13 cellular contexts compared by ENCODE assay signal in the genomic region with DNA sequence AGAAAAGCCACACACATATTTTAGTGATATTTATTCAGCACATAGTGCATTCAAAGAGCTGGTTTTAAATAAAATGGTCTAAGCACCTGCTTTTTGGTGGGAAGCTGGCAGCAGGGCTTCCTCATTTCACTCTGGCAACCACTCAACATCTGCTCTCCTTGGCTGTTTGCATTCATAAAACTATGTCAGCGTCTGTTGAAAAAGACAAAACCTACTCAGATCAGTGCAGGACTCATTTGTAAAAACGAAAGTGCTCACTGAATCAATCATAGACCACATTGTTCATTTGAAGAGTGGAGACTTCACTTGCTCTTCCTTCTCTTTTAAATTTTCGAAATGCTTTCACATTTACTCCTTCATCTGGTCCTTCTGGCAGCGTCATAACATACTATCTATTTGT.
DNase-seq lines count a peak whose midpoint lies in the region; ATAC-seq, FAIRE-seq and TF ChIP-seq lines count a peak whose summit lies in the region.
"Had no signal": no experiment of that assay in that cellular context is flagged by ENCODE, and none has a peak within 500 bp of the region (broad histone marks: within the 10 kb centered on the region; RNA-seq: fewer than 3 reads in every experiment).

No MANE protein-coding gene starts in this region.

- H2AFZ ChIP-seq in osteoblast (ENCODE audit: low read length) = no peak overlapping the region

- H3K27me3 ChIP-seq in osteoblast (ENCODE audit: insufficient read depth, low read length) = no peaks in the 10 kb centered on the region
- no peaks in the 10 kb centered on the region for H3K27me3 ChIP-seq in right atrium auricular region
- H3K27me3 ChIP-seq in prostate gland (replicated peaks; ENCODE audit: insufficient read depth) = no peaks in the 10 kb centered on the region

- FAIRE-seq in GM12892 (lab: Jason Lieb, UNC) = peak; percentile 87

- H3K4me3 ChIP-seq in osteoblast (ENCODE audit: insufficient read depth, low read length) (no peak overlapping the region), right atrium auricular region (no peak overlapping the region), prostate gland (no peak overlapping the region)
- H3K4me3 ChIP-seq: SJCRH30, skin epidermis had no signal

- H3K4me2 ChIP-seq in osteoblast (ENCODE audit: insufficient read depth, low read length) = no peak overlapping the region

- no peaks in the 10 kb centered on the region for H3K9me3 ChIP-seq in osteoblast (ENCODE audit: low read depth, low read length)
- no peaks in the 10 kb centered on the region for H3K9me3 ChIP-seq in right atrium auricular region
- H3K9me3 ChIP-seq in prostate gland = no peaks in the 10 kb centered on the region
- H3K9me3 ChIP-seq: SJCRH30 had no signal

- TF ChIP-seq CTCF in osteoblast (IDR thresholded peaks at IDR 0.05; ENCODE audit: extremely low read depth, low read depth, low read length) (no peak), right atrium auricular region (IDR thresholded peaks at IDR 0.05) (no peak), prostate gland (IDR thresholded peaks at IDR 0.05) (no peak)

- H3K4me1 ChIP-seq in osteoblast (ENCODE audit: insufficient read depth, low read length) (no peaks in the 10 kb centered on the region), right atrium auricular region (no peaks in the 10 kb centered on the region), prostate gland (replicated peaks) (no peaks in the 10 kb centered on the region)
- H3K4me1 ChIP-seq: SJCRH30 had no signal

- TF ChIP-seq POLR2A in GM12892 (IDR thresholded peaks at IDR 0.05; ENCODE audit: low read depth, low read length) (no peak), prostate gland (IDR thresholded peaks at IDR 0.05) (no peak)

- no peak overlapping the region for H3K27ac ChIP-seq in osteoblast (ENCODE audit: low read depth, low read length)
- H3K27ac ChIP-seq in right atrium auricular region = no peak overlapping the region
- H3K27ac ChIP-seq in prostate gland = no peak overlapping the region
- H3K27ac ChIP-seq: SJCRH30, skin epidermis had no signal

- DNase-seq in GM12892 (ENCODE audit: insufficient read length) = no peak
- peak; percentile 35 for DNase-seq in GM19240 (ENCODE audit: insufficient read length, low spot score)
- peak; percentile 14 to 64 for DNase-seq in NCI-H446 (lab: John Stamatoyannopoulos, UW)
- DNase-seq in osteoblast (ENCODE audit: insufficient read length, low spot score, missing footprints) = no peak
- DNase-seq in left ventricle myocardium superior = no peak
- no peak for DNase-seq in right atrium auricular region (ENCODE audit: low spot score)
- no peak for DNase-seq in prostate gland (ENCODE audit: low spot score)
- DNase-seq: activated effector memory CD4-positive, alpha-beta T cell treated with Interleukin-2 at 50 U/mL for 16 hours; effector memory CD4-positive, alpha-beta T cell; KG1; SJCRH30 had no signal

- H3K79me2 ChIP-seq in osteoblast (ENCODE audit: insufficient read depth, low read length) = no peaks in the 10 kb centered on the region

- whole genome bisulfite sequencing in prostate gland = 73% methylated on average over 4 of the region's 4 CpGs

- peak; percentile 91 for ATAC-seq in HG02938 (IDR thresholded peaks at IDR 0.05; ENCODE audit: unreplicated experiment)
- no peak for ATAC-seq in left ventricle myocardium superior

- H3K36me3 ChIP-seq in osteoblast (ENCODE audit: insufficient read depth, low read length) = no peaks in the 10 kb centered on the region
- H3K36me3 ChIP-seq in right atrium auricular region = no peaks in the 10 kb centered on the region
- no peaks in the 10 kb centered on the region for H3K36me3 ChIP-seq in prostate gland
- H3K36me3 ChIP-seq: SJCRH30 had no signal

- no peaks in the 10 kb centered on the region for H4K20me1 ChIP-seq in osteoblast (ENCODE audit: insufficient read depth, low read length)

- intact Hi-C loops in left ventricle myocardium superior (cut with micrococcal nuclease) (no loop called here), prostate gland (cut with DNase I) (no loop called here)

Comparison
In these comparisons a context has a peak if more than half of its experiments do, and no peak if none do; other contexts are left out.
1. DNase-seq: peak in GM19240 (single experiment) and NCI-H446 (2 of 2); none in GM12892 (single experiment), osteoblast (single experiment), left ventricle myocardium superior (single experiment), right atrium auricular region (single experiment) and prostate gland (single experiment).